ENCODE assay signal across 8 cellular contexts in genomic region chr19:56404705-56405056, GRCh38. TPM values are rescaled to one million over a fixed set of nuclear protein-coding genes. Genes with fewer than 3 reads are reported as not detected.
DNase-seq lines count a peak whose midpoint lies in the region; ATAC-seq and TF ChIP-seq lines count a peak whose summit lies in the region.

No MANE protein-coding gene starts in this region.

- H3K4me1 Mint-ChIP-seq in activated T-helper 17 cell treated with anti-CD3 and anti-CD28 coated beads, Interleukin-2, amount 50 U/mL, for 72 hours, result peaks cover 14% of the 10 kb centered on the region

- H3K4me3 ChIP-seq in cardiac muscle cell (peak overlapping the region; percentile 72), kidney epithelial cell (ENCODE audit: low read depth, low read length) (peak overlapping the region; percentile 81), tibial nerve (peak overlapping the region; percentile 64 to 87 (median 74))

- DNase-seq in cardiac muscle cell (ENCODE audit: low read depth in 1 of 2, low spot score in 1 of 2) (no peak), cardiac septum (ENCODE audit: low spot score) (no peak), kidney epithelial cell (ENCODE audit: low read depth) (no peak), tibial nerve (ENCODE audit: low spot score in 2 of 2) (no peak), NCI-H187 treated with DMSO at 0.1 percent for 48 hours (lab: John Stamatoyannopoulos, UW) (no peak), iPS-NIHi7 (ENCODE audit: extremely low spot score) (no peak), sciatic nerve (ENCODE audit: low spot score) (no peak)

- TF ChIP-seq POLR2A in tibial nerve (IDR thresholded peaks at IDR 0.05), result no peak

- H3K4me3 Mint-ChIP-seq in activated T-helper 17 cell treated with anti-CD3 and anti-CD28 coated beads, Interleukin-2, amount 50 U/mL, for 72 hours, result peak overlapping the region; percentile 90

- WGBS in tibial nerve, 2 donors, result 54 to 71% methylated on average over 9 of the region's 9 CpGs

- no peaks in the 10 kb centered on the region for H3K27me3 Mint-ChIP-seq in activated T-helper 17 cell treated with anti-CD3 and anti-CD28 coated beads, Interleukin-2, amount 50 U/mL, for 72 hours

- intact Hi-C loops in cardiac septum (cut with DNase I) (loop anchor here (1.0 to 5.0 kb wide), 3 partner anchors 11 to 193 kb away; partner anchors contain the start of genes ZNF582 and ZNF71), sciatic nerve (cut with DNase I) (no loop called here)

- TF ChIP-seq CTCF in cardiac muscle cell (IDR thresholded peaks at IDR 0.05; ENCODE audit: low read depth, low read length) (no peak), kidney epithelial cell (IDR thresholded peaks at IDR 0.05; ENCODE audit: insufficient read depth, low read length, poor library complexity, severe bottlenecking) (no peak), tibial nerve (IDR thresholded peaks at IDR 0.05) (no peak)

- TF ChIP-seq EP300 in tibial nerve (IDR thresholded peaks at IDR 0.05), result no peak

- H3K9me3 ChIP-seq in cardiac muscle cell (ENCODE audit: low read depth) (no peaks in the 10 kb centered on the region), tibial nerve (peaks cover 0 to 67% (median 21%) of the 10 kb centered on the region in 4 donors)

- H3K27ac Mint-ChIP-seq in activated T-helper 17 cell treated with anti-CD3 and anti-CD28 coated beads, Interleukin-2, amount 50 U/mL, for 72 hours, result peak overlapping the region; percentile 96

- H3K27me3 ChIP-seq in cardiac muscle cell, result no peaks in the 10 kb centered on the region
- no peaks in the 10 kb centered on the region for H3K27me3 ChIP-seq in kidney epithelial cell (ENCODE audit: control insufficient read depth, insufficient read depth, low read length)
- no peaks in the 10 kb centered on the region for H3K27me3 ChIP-seq in tibial nerve

- H3K36me3 ChIP-seq in cardiac muscle cell (peaks cover 15% of the 10 kb centered on the region), kidney epithelial cell (ENCODE audit: control insufficient read depth, insufficient read depth, low read length) (peaks cover 2% of the 10 kb centered on the region), tibial nerve (peaks cover 7 to 62% (median 16%) of the 10 kb centered on the region in 3 donors)

- ATAC-seq in activated T-helper 17 cell treated with anti-CD3 and anti-CD28 coated beads, Interleukin-2, amount 50 U/mL, for 72 hours (replicated peaks), result no peak
- no peak for ATAC-seq in sciatic nerve

- H3K27ac ChIP-seq in cardiac muscle cell (no peak overlapping the region), tibial nerve (peak overlapping the region in 2 of 4 donors; percentile 94 to 98)

- H3K4me1 ChIP-seq in cardiac muscle cell (ENCODE audit: low read depth) (peaks cover 3% of the 10 kb centered on the region), tibial nerve (peaks cover 0 to 21% (median 5%) of the 10 kb centered on the region in 4 donors)

- peaks cover 38% of the 10 kb centered on the region for H3K9me3 Mint-ChIP-seq in activated T-helper 17 cell treated with anti-CD3 and anti-CD28 coated beads, Interleukin-2, amount 50 U/mL, for 72 hours

- peaks cover 58% of the 10 kb centered on the region for H3K36me3 Mint-ChIP-seq in activated T-helper 17 cell treated with anti-CD3 and anti-CD28 coated beads, Interleukin-2, amount 50 U/mL, for 72 hours (ENCODE audit: low read depth)

RNA-seq across cellular contexts. Expression of gene ZNF583, which starts 0.5 kb away (rescaled TPM):
- 3.6 and 26.7 TPM in 2 replicates for total RNA-seq in cardiac muscle cell
- polyA plus RNA-seq in cardiac muscle cell, result 7.4 and 18.4 TPM in 2 replicates
- total RNA-seq in cardiac septum, result 7.3 TPM
- 1 to 10 TPM; 3.6 to 3.8 TPM for total RNA-seq in activated T-helper 17 cell treated with anti-CD3 and anti-CD28 coated beads, Interleukin-2, amount 50 U/mL, for 72 hours
- total RNA-seq in kidney epithelial cell, result 2.9 and 3.6 TPM in 2 replicates
- 10 to 100 TPM in 2 of 4 donors, 1 to 10 TPM in 2; 4.5 to 14.9 (median 11.0) TPM for total RNA-seq in tibial nerve
- 11.2 TPM for total RNA-seq in sciatic nerve

RNA-seq across cellular contexts. Expression of gene ZNF582, which starts 11.3 kb away (rescaled TPM):
- 10.1 and 13.5 TPM in 2 replicates for total RNA-seq in cardiac muscle cell
- 17.7 and 19.5 TPM in 2 replicates for polyA plus RNA-seq in cardiac muscle cell
- 4.9 TPM for total RNA-seq in cardiac septum
- total RNA-seq in activated T-helper 17 cell treated with anti-CD3 and anti-CD28 coated beads, Interleukin-2, amount 50 U/mL, for 72 hours, result 1 to 10 TPM; 1.1 to 1.9 TPM
- total RNA-seq in kidney epithelial cell, result 1.1 and 5.1 TPM in 2 replicates
- 1 to 10 TPM; 3.1 to 5.2 (median 4.7) TPM for total RNA-seq in tibial nerve
- 5.5 TPM for total RNA-seq in sciatic nerve
